8 cellular contexts compared by ENCODE assay signal in the genomic region with DNA sequence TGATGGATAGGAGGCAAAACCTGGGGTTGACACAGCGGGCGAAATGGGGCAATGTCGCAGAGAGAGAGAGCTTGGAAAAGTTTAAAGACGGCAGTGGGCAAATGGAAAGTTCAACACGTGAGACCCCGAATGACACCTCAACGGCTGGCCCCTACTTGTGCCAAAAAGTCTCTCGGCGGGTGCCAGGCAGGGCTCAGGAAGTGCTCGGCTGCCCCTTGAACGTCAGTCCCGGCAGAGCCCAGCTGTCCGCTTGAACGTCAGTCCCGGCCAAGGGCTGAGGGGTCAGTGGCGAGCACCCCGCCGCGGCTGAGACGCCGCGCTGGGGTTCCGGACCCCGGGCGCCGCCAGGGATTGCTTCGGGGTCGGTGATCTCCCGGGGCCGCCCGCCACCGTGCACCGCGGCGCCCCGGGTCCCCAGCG. TPM values are rescaled to one million over a fixed set of nuclear protein-coding genes. Genes with fewer than 3 reads are reported as not detected.
DNase-seq lines count a peak whose midpoint lies in the region; ATAC-seq and TF ChIP-seq lines count a peak whose summit lies in the region.

No MANE protein-coding gene starts in this region.

- no peak overlapping the region for H3K27ac ChIP-seq in iPS DF 6.9 (ENCODE audit: low read length)

- ATAC-seq in GM21825 (IDR thresholded peaks at IDR 0.05; ENCODE audit: unreplicated experiment) (peak; percentile 33), sciatic nerve (peak; percentile 70)

- no peaks in the 10 kb centered on the region for H3K9me3 ChIP-seq in MG63
- no peaks in the 10 kb centered on the region for H3K9me3 ChIP-seq in iPS DF 6.9 (ENCODE audit: control insufficient read depth, insufficient read depth, low read length)

- peaks cover 3% of the 10 kb centered on the region; the same call in 1 of the 2 replicates for H3K4me1 ChIP-seq in iPS DF 6.9 (ENCODE audit: control insufficient read depth, insufficient read depth, low read length)

- WGBS in iPS DF 6.9 (ENCODE audit: insufficient coverage, insufficient read length): no CpG with 5 or more reads among the region's 37 CpGs

- H3K27me3 ChIP-seq in MG63 (no peaks in the 10 kb centered on the region), iPS DF 6.9 (ENCODE audit: control insufficient read depth, insufficient read depth, low read length) (no peaks in the 10 kb centered on the region)

- peak; percentile 59 for DNase-seq in DMS53 (lab: John Stamatoyannopoulos, UW)
- no peak for DNase-seq in DMS53 treated with DMSO at 0.1 percent for 48 hours (lab: John Stamatoyannopoulos, UW; ENCODE audit: unreplicated experiment)
- DNase-seq in MG63: peak; percentile 49
- DNase-seq in astrocyte of the spinal cord (ENCODE audit: low read depth, low spot score): peak; percentile 52
- DNase-seq in iPS DF 6.9 (ENCODE audit: low read depth, low spot score): no peak
- peak; percentile 71 for DNase-seq in sciatic nerve (ENCODE audit: low spot score)
- DNase-seq in putamen (ENCODE audit: low spot score): no peak

- TF ChIP-seq CTCF in astrocyte of the spinal cord (IDR thresholded peaks at IDR 0.05; ENCODE audit: low read depth, low read length): no peak

- peak overlapping the region; percentile 74 for H3K4me3 ChIP-seq in MG63
- H3K4me3 ChIP-seq in astrocyte of the spinal cord (ENCODE audit: low read depth, low read length): peak overlapping the region; percentile 56
- peak overlapping the region; percentile 72; the same call in 1 of the 2 replicates for H3K4me3 ChIP-seq in iPS DF 6.9 (ENCODE audit: low read length)

- in situ Hi-C loops in astrocyte of the spinal cord (cut with HindIII; ENCODE audit: low sequenced_read_pairs): no loop called here

- intact Hi-C loops in sciatic nerve (cut with DNase I): no loop called here

- H3K36me3 ChIP-seq in MG63 (peaks cover 16% of the 10 kb centered on the region), iPS DF 6.9 (ENCODE audit: control insufficient read depth, insufficient read depth, low read length) (no peaks in the 10 kb centered on the region)

RNA-seq across cellular contexts. Expression of a gene that starts 0.6 kb away (rescaled TPM):
- total RNA-seq in MG63 (2014; rRNA removed; shearing (Covaris generic); ENCODE audit: low replicate concordance): 10.8 and 13.9 TPM in 2 replicates
- 37.4 TPM for total RNA-seq in sciatic nerve

RNA-seq across cellular contexts. Expression of a gene that starts 39.3 kb away (rescaled TPM):
- total RNA-seq in MG63 (2014; rRNA removed; shearing (Covaris generic); ENCODE audit: low replicate concordance): 2.7 and 4.2 TPM in 2 replicates
- total RNA-seq in sciatic nerve: 43.3 TPM

Comparison
In these comparisons a context has a peak if more than half of its experiments do, and no peak if none do; other contexts are left out.
1. DNase-seq: peak in DMS53 (single experiment), MG63 (single experiment), astrocyte of the spinal cord (single experiment) and sciatic nerve (single experiment); none in DMS53 treated with DMSO at 0.1 percent for 48 hours (single experiment), iPS DF 6.9 (single experiment) and putamen (single experiment).
2. Peak in every context shown above with its lines, with median percentiles within 50 percentile points of each other: H3K4me3 ChIP-seq.